In genomic region chr11:4453118-4453517, GRCh38 we compare ENCODE assay signal across 7 cellular contexts. TPM values are rescaled to one million over a fixed set of nuclear protein-coding genes. Genes with fewer than 3 reads are reported as not detected.
"Had no signal": no experiment of that assay in that cellular context is flagged by ENCODE, and none has a peak within 500 bp of the region (broad histone marks: within the 10 kb centered on the region; RNA-seq: fewer than 3 reads in every experiment).

No MANE protein-coding gene starts in this region.

- H3K4me1 Mint-ChIP-seq: GM23338 had no signal

- H3K4me2 ChIP-seq: GM23338 had no signal

- DNase-seq: HFFc6, IMR-90, KBM-7 had no signal

- H3K4me3 Mint-ChIP-seq: GM23338, HFFc6 had no signal

- H2AFZ ChIP-seq: GM23338 had no signal

- H3K4me3 ChIP-seq: GM23338, HAP-1 had no signal

- H3K9me3 ChIP-seq: HAP-1 had no signal

- H3K27ac Mint-ChIP-seq: GM23338, HFFc6 had no signal

- H3K4me1 ChIP-seq: HAP-1 had no signal

RNA-seq across cellular contexts. Expression of gene OR52K2, which starts 4.0 kb away (rescaled TPM):
- total RNA-seq: GM23338, H1, HFFc6, HT-29, IMR-90 had no signal
- polyA plus RNA-seq: GM23338, H1, IMR-90 had no signal

RNA-seq across cellular contexts. Expression of gene OR52K1, which starts 29.3 kb away (rescaled TPM):
- total RNA-seq: GM23338, H1, HFFc6, HT-29, IMR-90 had no signal
- polyA plus RNA-seq: GM23338, H1, IMR-90 had no signal
